Comparison of ENCODE assay signal across 16 cellular contexts in the genomic region with DNA sequence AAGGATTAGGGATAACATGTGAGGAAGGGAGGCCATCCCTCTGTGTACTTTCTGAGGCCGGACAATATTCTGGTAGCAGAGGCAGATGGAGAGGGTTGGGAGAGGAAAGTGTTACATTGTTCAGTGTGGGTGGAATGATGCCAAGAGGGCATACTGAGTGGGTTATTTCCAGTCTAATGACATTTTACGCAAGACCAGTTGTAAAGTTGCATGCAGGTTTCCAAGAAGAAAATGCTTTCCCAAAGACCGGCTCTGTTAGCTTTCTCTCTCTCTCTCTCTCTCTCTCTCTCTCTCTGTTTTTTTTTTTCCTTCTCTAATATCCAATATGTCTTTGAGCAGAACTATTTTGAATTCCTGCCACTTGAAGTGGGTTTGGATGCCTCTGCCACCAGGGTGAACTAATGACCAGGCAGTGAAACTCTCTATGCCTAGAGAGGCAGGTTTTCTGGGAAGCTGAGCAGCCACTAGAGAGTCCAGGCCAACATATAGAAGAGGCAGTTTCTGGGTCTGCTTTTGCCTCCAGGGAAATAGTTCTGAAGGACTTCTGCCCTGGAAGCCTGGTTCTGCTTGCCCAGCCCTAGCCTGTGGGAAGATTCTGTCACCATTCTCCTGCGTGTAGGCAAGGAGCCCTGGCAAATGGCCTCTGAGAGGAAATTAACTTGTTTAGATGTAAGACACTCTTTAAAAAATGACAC. TPM values are rescaled to one million over a fixed set of nuclear protein-coding genes. Genes with fewer than 3 reads are reported as not detected.
DNase-seq lines count a peak whose midpoint lies in the region; ATAC-seq, FAIRE-seq and TF ChIP-seq lines count a peak whose summit lies in the region.
"Had no signal": no experiment of that assay in that cellular context is flagged by ENCODE, and none has a peak within 500 bp of the region (broad histone marks: within the 10 kb centered on the region; RNA-seq: fewer than 3 reads in every experiment).

No MANE protein-coding gene starts in this region.

- no peak overlapping the region for H4K91ac ChIP-seq in H1 (replicated peaks; ENCODE audit: insufficient read length, low read length)

- no peaks in the 10 kb centered on the region for H3K9me3 ChIP-seq in H1 (ENCODE audit: insufficient read depth in 2 of 2, low read depth in 1 of 2, low read length in 1 of 2)
- no peaks in the 10 kb centered on the region for H3K9me3 ChIP-seq in neural progenitor cell (ENCODE audit: low read depth)
- H3K9me3 ChIP-seq in SK-N-SH: peaks cover 10% of the 10 kb centered on the region; the same call in 1 of the 2 replicates

- no peak for ATAC-seq in GM19035 (IDR thresholded peaks at IDR 0.05; ENCODE audit: unreplicated experiment)

- no peak overlapping the region for H2BK12ac ChIP-seq in H1 (ENCODE audit: low read depth, low read length)

- H3K79me2 ChIP-seq in H1 (ENCODE audit: control insufficient read depth in 1 of 2, insufficient read depth in 2 of 2, low read length in 2 of 2) (no peaks in the 10 kb centered on the region), neural progenitor cell (ENCODE audit: low read depth) (no peaks in the 10 kb centered on the region), SK-N-SH (ENCODE audit: insufficient read depth) (no peaks in the 10 kb centered on the region)

- no peak overlapping the region for H2BK20ac ChIP-seq in H1 (ENCODE audit: low read length)

- H3K23me2 ChIP-seq in H1 (ENCODE audit: low read depth, low read length): no peaks in the 10 kb centered on the region

- H3K18ac ChIP-seq in H1 (ENCODE audit: extremely low read depth, low read length): no peak overlapping the region

- no peak overlapping the region for H3K14ac ChIP-seq in H1 (ENCODE audit: insufficient read length)

- no peak overlapping the region for H2BK120ac ChIP-seq in H1 (replicated peaks; ENCODE audit: low read depth, low read length)

- H3K36me3 ChIP-seq in H1 (ENCODE audit: control insufficient read depth in 2 of 4, insufficient read depth in 4 of 4, low read length in 3 of 4) (no peaks in the 10 kb centered on the region), neural progenitor cell (no peaks in the 10 kb centered on the region), SK-N-SH (replicated peaks in 1 of 2; ENCODE audit: control insufficient read depth in 1 of 2, insufficient read depth in 2 of 2, low read length in 1 of 2) (no peaks in the 10 kb centered on the region)
- H3K36me3 ChIP-seq: BLaER1 had no signal

- H3K9me3 Mint-ChIP-seq in neural progenitor cell: peaks cover 5% of the 10 kb centered on the region

- TF ChIP-seq RAD21 in H1 (IDR thresholded peaks at IDR 0.05 in 1 of 2, conservative IDR thresholded peaks at IDR 0.05 in 1 of 2; ENCODE audit: low read depth in 2 of 2, low read length in 2 of 2): no peak
- TF ChIP-seq RAD21 in SK-N-SH (IDR thresholded peaks at IDR 0.05; ENCODE audit: low read length): no peak

- no peaks in the 10 kb centered on the region for H3K27me3 ChIP-seq in H1 (replicated peaks in 1 of 4; ENCODE audit: control insufficient read depth in 3 of 4, extremely low read depth in 1 of 4, insufficient read depth in 3 of 4, low read length in 3 of 4)
- no peaks in the 10 kb centered on the region for H3K27me3 ChIP-seq in neural progenitor cell
- no peaks in the 10 kb centered on the region for H3K27me3 ChIP-seq in SK-N-SH (ENCODE audit: insufficient read depth)
- H3K27me3 ChIP-seq: BLaER1 had no signal

- TF ChIP-seq POLR2A in H1 (IDR thresholded peaks at IDR 0.05; ENCODE audit: control extremely low read depth in 1 of 2, low read depth in 2 of 2, low read length in 2 of 2): no peak

- no peak overlapping the region for H3K9ac ChIP-seq in H1 (replicated peaks in 1 of 4; ENCODE audit: extremely low read depth in 1 of 4, low read depth in 3 of 4, low read length in 3 of 4)
- no peak overlapping the region for H3K9ac ChIP-seq in neural progenitor cell
- no peak overlapping the region for H3K9ac ChIP-seq in SK-N-SH
- H3K9ac ChIP-seq: BLaER1 had no signal

- H3K4me1 ChIP-seq in H1 (replicated peaks in 1 of 4; ENCODE audit: control insufficient read depth in 3 of 4, insufficient read depth in 4 of 4, low read length in 3 of 4): peaks cover 0 to 3% (median 0%) of the 10 kb centered on the region in 4 experiments; a peak in 1 of 7 replicates
- no peaks in the 10 kb centered on the region for H3K4me1 ChIP-seq in neural progenitor cell
- H3K4me1 ChIP-seq in SK-N-SH (ENCODE audit: control insufficient read depth in 1 of 2, insufficient read depth in 2 of 2, low read depth in 1 of 2, low read length in 1 of 2): no peaks in the 10 kb centered on the region
- H3K4me1 ChIP-seq: BLaER1 had no signal

- H4K5ac ChIP-seq in H1 (ENCODE audit: insufficient read length, low read depth, low read length): no peak overlapping the region

- H3K4me2 ChIP-seq in H1 (ENCODE audit: insufficient read depth in 1 of 2, low read depth in 2 of 2, low read length in 2 of 2) (no peak overlapping the region), neural progenitor cell (no peak overlapping the region), SK-N-SH (no peak overlapping the region)
- H3K4me2 ChIP-seq: BLaER1 had no signal

- peak; percentile 68 for DNase-seq in DMS 273 (lab: John Stamatoyannopoulos, UW; ENCODE audit: unreplicated experiment)
- peak; percentile 57 to 91 for DNase-seq in NCI-H446 (lab: John Stamatoyannopoulos, UW)
- no peak for DNase-seq in H1 (ENCODE audit: low read depth in 1 of 2, low spot score in 2 of 2)
- no peak for DNase-seq in neural progenitor cell (ENCODE audit: low spot score)
- DNase-seq in SK-N-SH: no peak
- DNase-seq in activated CD8-positive, alpha-beta memory T cell treated with anti-CD3 and anti-CD28 coated beads, Interleukin-2, amount 50 U/mL, for 48 hours: no peak
- DNase-seq in activated T-cell treated with anti-CD3 and anti-CD28 coated beads, Interleukin-2, amount 50 U/mL, for 48 hours: no peak
- DNase-seq: activated CD4-positive, alpha-beta memory T cell treated with anti-CD3 and anti-CD28 coated beads, Interleukin-2, amount 10 ng/mL, durations not matched to agents 7 days and 5 days; effector CD8-positive, alpha-beta T cell; nucleus accumbens; SIG-M5; substantia nigra had no signal

- peaks cover 2% of the 10 kb centered on the region for H3K4me1 Mint-ChIP-seq in neural progenitor cell
- H3K4me1 Mint-ChIP-seq: activated CD4-positive, alpha-beta memory T cell treated with anti-CD3 and anti-CD28 coated beads, Interleukin-2, amount 10 ng/mL, durations not matched to agents 7 days and 5 days had no signal

- H2BK15ac ChIP-seq in H1 (ENCODE audit: low read length): no peak overlapping the region

- H3F3A ChIP-seq in neural progenitor cell (ENCODE audit: low read depth) (no peaks in the 10 kb centered on the region), SK-N-SH (replicated peaks; ENCODE audit: insufficient read depth) (no peaks in the 10 kb centered on the region)

- no peak overlapping the region for H3K56ac ChIP-seq in H1 (replicated peaks; ENCODE audit: insufficient read length, low read depth, low read length)

- H3K36me3 Mint-ChIP-seq in neural progenitor cell: no peaks in the 10 kb centered on the region

- H3K4me3 ChIP-seq in H1 (ENCODE audit: extremely low read depth in 1 of 4, insufficient read depth in 2 of 4, low read depth in 3 of 4, low read length in 4 of 4) (no peak overlapping the region), neural progenitor cell (no peak overlapping the region), SK-N-SH (ENCODE audit: low read depth in 2 of 2, low read length in 1 of 2) (no peak overlapping the region)
- H3K4me3 ChIP-seq: BLaER1 had no signal

- no peak overlapping the region for H3K27ac ChIP-seq in H1 (ENCODE audit: low read depth, low read length)
- H3K27ac ChIP-seq in neural progenitor cell: no peak overlapping the region
- no peak overlapping the region for H3K27ac ChIP-seq in SK-N-SH (ENCODE audit: low read depth in 2 of 2, low read length in 1 of 2)
- H3K27ac ChIP-seq: BLaER1 had no signal

- H2AFZ ChIP-seq in H1 (ENCODE audit: low read length) (no peak overlapping the region), neural progenitor cell (replicated peaks) (no peak overlapping the region), SK-N-SH (ENCODE audit: low read depth) (no peak overlapping the region)

- no peak overlapping the region for H3K23ac ChIP-seq in H1 (ENCODE audit: insufficient read length)

- no peak overlapping the region for H3K4ac ChIP-seq in H1 (replicated peaks; ENCODE audit: insufficient read length, low read depth, low read length)

- no peaks in the 10 kb centered on the region for H3K9me2 ChIP-seq in SK-N-SH

- peak overlapping the region; percentile 62; the same call in 1 of the 2 replicates for H4K8ac ChIP-seq in H1 (ENCODE audit: extremely low read depth, insufficient read depth, low read length)

- 81% methylated on average over 4 of the region's 4 CpGs; no CpG with 5 or more reads in 1 of the 2 experiments for WGBS in H1 (ENCODE audit: extremely low coverage in 1 of 2, insufficient coverage in 1 of 2, insufficient read length in 1 of 2, insufficient replicate concordance in 2 of 2, low coverage in 1 of 2, low lambda C conversion rate in 2 of 2, missing lambda C conversion rate in 1 of 2), 2 experiments
- 92% methylated on average over 4 of the region's 4 CpGs for WGBS in SK-N-SH (ENCODE audit: low lambda C conversion rate)

- H3K27ac Mint-ChIP-seq in neural progenitor cell: peak overlapping the region; percentile 12
- H3K27ac Mint-ChIP-seq: activated CD4-positive, alpha-beta memory T cell treated with anti-CD3 and anti-CD28 coated beads, Interleukin-2, amount 10 ng/mL, durations not matched to agents 7 days and 5 days; activated T-helper 2 cell treated with anti-CD3 and anti-CD28 coated beads, Interferon-gamma antibody, Interleukin-2, Interleukin-4, amounts not matched to agents 10 μg/mL and 5 μg/mL and 100 μg/mL, durations not matched to agents 14 hours and 24 hours and 36 hours had no signal

- FAIRE-seq in H1 (lab: Jason Lieb, UNC): no peak
- FAIRE-seq: astrocyte had no signal

- H2AK5ac ChIP-seq in H1 (ENCODE audit: low read depth, low read length): no peak overlapping the region

- POLR2A ChIA-PET in H1 (lab: Charles Lee; ENCODE audit: partially characterized antibody) (no interaction called here), SK-N-SH (lab: Yijun Ruan, JAX) (no interaction called here)

- TF ChIP-seq EP300 in H1 (IDR thresholded peaks at IDR 0.05; ENCODE audit: borderline replicate concordance in 1 of 2, low read depth in 2 of 2, low read length in 2 of 2) (no peak), SK-N-SH (IDR thresholded peaks at IDR 0.05; ENCODE audit: borderline replicate concordance in 1 of 2, low read depth in 1 of 2, low read length in 1 of 2) (no peak)

- no peak for TF ChIP-seq CTCF in H1 (IDR thresholded peaks at IDR 0.05; ENCODE audit: control extremely low read depth in 1 of 3, insufficient read depth in 1 of 3, low read depth in 1 of 3, low read length in 3 of 3)
- TF ChIP-seq CTCF in neural progenitor cell (IDR thresholded peaks at IDR 0.05): no peak
- TF ChIP-seq CTCF in SK-N-SH (IDR thresholded peaks at IDR 0.05): no peak

- no peak overlapping the region for H3K4me3 Mint-ChIP-seq in neural progenitor cell
- H3K4me3 Mint-ChIP-seq: activated CD4-positive, alpha-beta memory T cell treated with anti-CD3 and anti-CD28 coated beads, Interleukin-2, amount 10 ng/mL, durations not matched to agents 7 days and 5 days had no signal

- no peak overlapping the region for H2BK5ac ChIP-seq in H1 (ENCODE audit: low read depth, low read length)

- H4K20me1 ChIP-seq in H1 (replicated peaks in 1 of 2; ENCODE audit: control insufficient read depth in 1 of 2, insufficient read depth in 2 of 2, low read length in 2 of 2) (no peaks in the 10 kb centered on the region), neural progenitor cell (ENCODE audit: low read depth) (no peaks in the 10 kb centered on the region), SK-N-SH (ENCODE audit: insufficient read depth) (no peaks in the 10 kb centered on the region)
- H4K20me1 ChIP-seq: BLaER1 had no signal

- H3K27me3 Mint-ChIP-seq in neural progenitor cell (ENCODE audit: insufficient read depth, low read depth): no peaks in the 10 kb centered on the region

- CTCF ChIA-PET in H1 (lab: Charles Lee; ENCODE audit: partially characterized antibody) (interaction anchor here (0.6 kb wide), 1 partner anchor 163 kb away, joined by 4 read pairs; no protein-coding TSS in a partner anchor), SK-N-SH (lab: Yijun Ruan, JAX) (no interaction called here)

- no peaks in the 10 kb centered on the region for H3K79me1 ChIP-seq in H1 (ENCODE audit: low read depth, low read length)

RNA-seq across cellular contexts. Expression of gene ZNF366, which starts 24.4 kb away (rescaled TPM):
- not detected in 2 replicates for total RNA-seq in H1 (2021; fragmentation: NEBNext Ultra II Directional; extraction: Animal tissue kit (Norgen Biotek cat#: 25700))
- polyA plus RNA-seq in H1 (2011; rRNA removed) (not detected in 2 replicates), SK-N-SH (2012; rRNA removed) (not detected in 2 replicates)
- polyA plus RNA-seq in H1 (2011; cell fraction: cytosol; rRNA removed): not detected
- not detected for polyA plus RNA-seq in H1 (2011; cell fraction: nucleus; rRNA removed)
- not detected in 4 replicates for polyA plus RNA-seq in H1 (2012, experiment 1 of 2)
- polyA plus RNA-seq in H1 (2012, experiment 2 of 2): not detected
- not detected for polyA plus RNA-seq in H1 (2013, experiment 1 of 2)
- not detected for polyA plus RNA-seq in H1 (2013, experiment 2 of 2)
- not detected in 2 replicates for polyA minus RNA-seq in H1 (2011; rRNA and poly(A)+ RNA removed)
- polyA minus RNA-seq in H1 (2011; cell fraction: cytosol; rRNA and poly(A)+ RNA removed): not detected
- polyA minus RNA-seq in H1 (2011; cell fraction: nucleus; rRNA and poly(A)+ RNA removed): not detected
- not detected in 2 replicates for total RNA-seq in neural progenitor cell (ENCODE audit: low replicate concordance)
- polyA plus RNA-seq in SK-N-SH (2012; cell fraction: cytosol; rRNA removed): not detected in 2 replicates
- polyA plus RNA-seq in SK-N-SH (2012; cell fraction: nucleus; rRNA removed): not detected in 2 replicates
- total RNA-seq: activated CD4-positive, alpha-beta memory T cell treated with anti-CD3 and anti-CD28 coated beads, Interleukin-2, amount 10 ng/mL, durations not matched to agents 7 days and 5 days; activated T-helper 2 cell treated with anti-CD3 and anti-CD28 coated beads, Interferon-gamma antibody, Interleukin-2, Interleukin-4, amounts not matched to agents 10 μg/mL and 5 μg/mL and 100 μg/mL, durations not matched to agents 14 hours and 24 hours and 36 hours; astrocyte had no signal

Comparison
In these comparisons a context has a peak if more than half of its experiments do, and no peak if none do; other contexts are left out.
1. DNase-seq: peak in DMS 273 (single experiment) and NCI-H446 (2 of 2); none in H1 (0 of 2), neural progenitor cell (single experiment), SK-N-SH (single experiment), activated CD8-positive, alpha-beta memory T cell treated with anti-CD3 and anti-CD28 coated beads, Interleukin-2, amount 50 U/mL, for 48 hours (single experiment) and activated T-cell treated with anti-CD3 and anti-CD28 coated beads, Interleukin-2, amount 50 U/mL, for 48 hours (0 of 2).